1 cellular context compared by ENCODE assay signal in the genomic region with DNA sequence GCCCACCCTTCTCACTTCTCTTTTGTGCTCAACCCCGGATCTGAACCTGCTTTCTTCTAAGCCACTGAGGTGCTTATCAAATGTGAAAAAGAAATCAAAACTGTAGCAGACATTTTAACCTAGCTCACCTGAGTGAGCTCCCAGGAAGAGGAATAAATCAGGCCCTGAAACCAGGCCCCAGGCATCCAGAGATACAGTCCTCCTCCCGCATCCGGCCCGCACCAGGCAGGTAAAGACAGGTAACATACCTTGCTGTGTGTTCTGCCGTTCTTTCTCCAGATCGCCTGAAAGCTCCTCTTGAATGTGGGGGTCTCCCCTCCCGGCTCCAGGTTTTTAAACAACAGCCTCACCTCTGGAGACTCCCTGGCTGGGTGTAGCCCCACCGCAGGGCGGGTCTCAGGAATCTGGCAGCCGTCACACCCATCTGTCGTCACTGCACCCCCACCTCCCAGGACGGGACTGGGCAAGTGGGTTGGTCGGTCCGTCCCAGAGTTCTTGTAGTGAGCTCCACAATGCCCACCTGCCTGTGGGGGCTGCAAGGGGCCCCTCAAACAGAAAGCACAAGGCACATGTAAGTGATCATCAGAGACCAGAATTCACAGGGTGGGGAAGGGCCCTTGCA.
TF ChIP-seq lines count a peak whose summit lies in the region.

Gene LAMB3, minus strand, starts transcription at position 305 of the 622 bp plus-strand sequence. CDS start 1,481 bp downstream, outside the sequence.

TF ChIP-seq in GM23338, 12 proteins besides CTCF, POLR2A, EP300 and RAD21 (continued from another document):
- TF ChIP-seq, protein P1, sequence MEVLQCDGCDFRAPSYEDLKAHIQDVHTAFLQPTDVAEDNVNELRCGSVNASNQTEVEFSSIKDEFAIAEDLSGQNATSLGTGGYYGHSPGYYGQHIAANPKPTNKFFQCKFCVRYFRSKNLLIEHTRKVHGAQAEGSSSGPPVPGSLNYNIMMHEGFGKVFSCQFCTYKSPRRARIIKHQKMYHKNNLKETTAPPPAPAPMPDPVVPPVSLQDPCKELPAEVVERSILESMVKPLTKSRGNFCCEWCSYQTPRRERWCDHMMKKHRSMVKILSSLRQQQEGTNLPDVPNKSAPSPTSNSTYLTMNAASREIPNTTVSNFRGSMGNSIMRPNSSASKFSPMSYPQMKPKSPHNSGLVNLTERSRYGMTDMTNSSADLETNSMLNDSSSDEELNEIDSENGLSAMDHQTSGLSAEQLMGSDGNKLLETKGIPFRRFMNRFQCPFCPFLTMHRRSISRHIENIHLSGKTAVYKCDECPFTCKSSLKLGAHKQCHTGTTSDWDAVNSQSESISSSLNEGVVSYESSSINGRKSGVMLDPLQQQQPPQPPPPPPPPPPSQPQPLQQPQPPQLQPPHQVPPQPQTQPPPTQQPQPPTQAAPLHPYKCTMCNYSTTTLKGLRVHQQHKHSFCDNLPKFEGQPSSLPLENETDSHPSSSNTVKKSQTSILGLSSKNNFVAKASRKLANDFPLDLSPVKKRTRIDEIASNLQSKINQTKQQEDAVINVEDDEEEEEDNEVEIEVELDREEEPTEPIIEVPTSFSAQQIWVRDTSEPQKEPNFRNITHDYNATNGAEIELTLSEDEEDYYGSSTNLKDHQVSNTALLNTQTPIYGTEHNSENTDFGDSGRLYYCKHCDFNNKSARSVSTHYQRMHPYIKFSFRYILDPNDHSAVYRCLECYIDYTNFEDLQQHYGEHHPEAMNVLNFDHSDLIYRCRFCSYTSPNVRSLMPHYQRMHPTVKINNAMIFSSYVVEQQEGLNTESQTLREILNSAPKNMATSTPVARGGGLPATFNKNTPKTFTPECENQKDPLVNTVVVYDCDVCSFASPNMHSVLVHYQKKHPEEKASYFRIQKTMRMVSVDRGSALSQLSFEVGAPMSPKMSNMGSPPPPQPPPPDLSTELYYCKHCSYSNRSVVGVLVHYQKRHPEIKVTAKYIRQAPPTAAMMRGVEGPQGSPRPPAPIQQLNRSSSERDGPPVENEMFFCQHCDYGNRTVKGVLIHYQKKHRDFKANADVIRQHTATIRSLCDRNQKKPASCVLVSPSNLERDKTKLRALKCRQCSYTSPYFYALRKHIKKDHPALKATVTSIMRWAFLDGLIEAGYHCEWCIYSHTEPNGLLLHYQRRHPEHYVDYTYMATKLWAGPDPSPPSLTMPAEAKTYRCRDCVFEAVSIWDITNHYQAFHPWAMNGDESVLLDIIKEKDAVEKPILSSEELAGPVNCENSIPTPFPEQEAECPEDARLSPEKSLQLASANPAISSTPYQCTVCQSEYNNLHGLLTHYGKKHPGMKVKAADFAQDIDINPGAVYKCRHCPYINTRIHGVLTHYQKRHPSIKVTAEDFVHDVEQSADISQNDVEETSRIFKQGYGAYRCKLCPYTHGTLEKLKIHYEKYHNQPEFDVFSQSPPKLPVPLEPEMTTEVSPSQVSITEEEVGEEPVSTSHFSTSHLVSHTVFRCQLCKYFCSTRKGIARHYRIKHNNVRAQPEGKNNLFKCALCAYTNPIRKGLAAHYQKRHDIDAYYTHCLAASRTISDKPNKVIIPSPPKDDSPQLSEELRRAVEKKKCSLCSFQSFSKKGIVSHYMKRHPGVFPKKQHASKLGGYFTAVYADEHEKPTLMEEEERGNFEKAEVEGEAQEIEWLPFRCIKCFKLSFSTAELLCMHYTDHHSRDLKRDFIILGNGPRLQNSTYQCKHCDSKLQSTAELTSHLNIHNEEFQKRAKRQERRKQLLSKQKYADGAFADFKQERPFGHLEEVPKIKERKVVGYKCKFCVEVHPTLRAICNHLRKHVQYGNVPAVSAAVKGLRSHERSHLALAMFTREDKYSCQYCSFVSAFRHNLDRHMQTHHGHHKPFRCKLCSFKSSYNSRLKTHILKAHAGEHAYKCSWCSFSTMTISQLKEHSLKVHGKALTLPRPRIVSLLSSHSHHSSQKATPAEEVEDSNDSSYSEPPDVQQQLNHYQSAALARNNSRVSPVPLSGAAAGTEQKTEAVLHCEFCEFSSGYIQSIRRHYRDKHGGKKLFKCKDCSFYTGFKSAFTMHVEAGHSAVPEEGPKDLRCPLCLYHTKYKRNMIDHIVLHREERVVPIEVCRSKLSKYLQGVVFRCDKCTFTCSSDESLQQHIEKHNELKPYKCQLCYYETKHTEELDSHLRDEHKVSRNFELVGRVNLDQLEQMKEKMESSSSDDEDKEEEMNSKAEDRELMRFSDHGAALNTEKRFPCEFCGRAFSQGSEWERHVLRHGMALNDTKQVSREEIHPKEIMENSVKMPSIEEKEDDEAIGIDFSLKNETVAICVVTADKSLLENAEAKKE (CRISPR knock-in tag; IDR thresholded peaks at IDR 0.05), result no peak
- TF ChIP-seq ETS1 (IDR thresholded peaks at IDR 0.05) (no peak), JUNB (IDR thresholded peaks at IDR 0.05; ENCODE audit: unreplicated experiment) (no peak), POLR2AphosphoS5 (IDR thresholded peaks at IDR 0.05; ENCODE audit: low read depth) (no peak), ZNF114 (CRISPR knock-in tag; IDR thresholded peaks at IDR 0.05) (no peak)
